ENCODE assay signal across 10 cellular contexts in genomic region chrX:53084043-53084570, GRCh38. TPM values are rescaled to one million over a fixed set of nuclear protein-coding genes. Genes with fewer than 3 reads are reported as not detected.
DNase-seq lines count a peak whose midpoint lies in the region; ATAC-seq, FAIRE-seq and TF ChIP-seq lines count a peak whose summit lies in the region.
"Had no signal": no experiment of that assay in that cellular context is flagged by ENCODE, and none has a peak within 500 bp of the region (broad histone marks: within the 10 kb centered on the region; RNA-seq: fewer than 3 reads in every experiment).

No MANE protein-coding gene starts in this region.

- peak; percentile 100 for FAIRE-seq in astrocyte (lab: Jason Lieb, UNC)

- ATAC-seq in HG02678 (IDR thresholded peaks at IDR 0.05; ENCODE audit: unreplicated experiment): no peak

- H3K79me1 ChIP-seq in mesenchymal stem cell (replicated peaks; ENCODE audit: low read length, poor library complexity, severe bottlenecking): peaks cover 7% of the 10 kb centered on the region

- H3K4me1 Mint-ChIP-seq in MCF 10A (ENCODE audit: insufficient read depth, unreplicated experiment) (peaks cover 45% of the 10 kb centered on the region), astrocyte (ENCODE audit: low read depth, unreplicated experiment) (peaks cover 25% of the 10 kb centered on the region)

- no peak overlapping the region for H3K9ac ChIP-seq in mammary epithelial cell (ENCODE audit: insufficient read depth, low read length)
- peak overlapping the region; percentile 43 for H3K9ac ChIP-seq in astrocyte (ENCODE audit: low read length)
- peak overlapping the region; percentile 85 for H3K9ac ChIP-seq in mesenchymal stem cell (ENCODE audit: low read length)

- H3K27me3 Mint-ChIP-seq in MCF 10A (ENCODE audit: insufficient read depth, unreplicated experiment): peaks cover 84% of the 10 kb centered on the region
- H3K27me3 Mint-ChIP-seq in astrocyte (ENCODE audit: low read depth, unreplicated experiment): no peaks in the 10 kb centered on the region

- H3K27me3 ChIP-seq in mammary epithelial cell (ENCODE audit: insufficient read depth, low read length): no peaks in the 10 kb centered on the region
- H3K27me3 ChIP-seq in astrocyte (ENCODE audit: insufficient read depth, low read length): no peaks in the 10 kb centered on the region
- peaks cover 0 to 23% of the 10 kb centered on the region in 2 experiments for H3K27me3 ChIP-seq in mesenchymal stem cell (ENCODE audit: control insufficient read depth in 1 of 2, insufficient read depth in 1 of 2, low read length in 2 of 2)
- H3K27me3 ChIP-seq in transverse colon: no peaks in the 10 kb centered on the region

- no peak overlapping the region for H2BK12ac ChIP-seq in mesenchymal stem cell (ENCODE audit: low read length in 2 of 2)

- no peak overlapping the region for H3K4me2 ChIP-seq in mammary epithelial cell (ENCODE audit: insufficient read depth, low read depth, low read length)
- H3K4me2 ChIP-seq in astrocyte (ENCODE audit: low read length): peak overlapping the region; percentile 98
- no peak overlapping the region for H3K4me2 ChIP-seq in mesenchymal stem cell (ENCODE audit: low read length, poor library complexity, severe bottlenecking)

- POLR2A ChIA-PET in MCF 10A (lab: Yijun Ruan, JAX) (no interaction called here), HEK293T (lab: Yijun Ruan, JAX) (no interaction called here)

- H3K4ac ChIP-seq in mesenchymal stem cell (ENCODE audit: low read depth in 1 of 2, low read length in 2 of 2): no peak overlapping the region

- no peak overlapping the region for H2BK5ac ChIP-seq in mesenchymal stem cell (ENCODE audit: low read depth, low read length, poor library complexity, severe bottlenecking)

- dilution Hi-C loops in mammary epithelial cell (cut with HindIII; ENCODE audit: low sequenced_read_pairs): no loop called here

- peaks cover 18% of the 10 kb centered on the region for H3K4me1 ChIP-seq in mammary epithelial cell (ENCODE audit: insufficient read depth, low read length)
- H3K4me1 ChIP-seq in astrocyte (ENCODE audit: insufficient read depth, low read length): peaks cover 20% of the 10 kb centered on the region
- H3K4me1 ChIP-seq in mesenchymal stem cell (ENCODE audit: control insufficient read depth, insufficient read depth, low read depth, low read length): peaks cover 17% of the 10 kb centered on the region
- peaks cover 0 to 20% (median 5%) of the 10 kb centered on the region in 4 donors for H3K4me1 ChIP-seq in transverse colon

- BruUV-seq in MCF 10A (replicated peaks; lab: Mats Ljungman, UMichigan): no TSS peak
- no TSS peak for BruUV-seq in mammary epithelial cell (replicated peaks; lab: Mats Ljungman, UMichigan)

- TF ChIP-seq POLR2A in transverse colon (IDR thresholded peaks at IDR 0.05): no peak

- H4K8ac ChIP-seq in mesenchymal stem cell (ENCODE audit: low read length): no peak overlapping the region

- H3K4me3 ChIP-seq in mammary epithelial cell (replicated peaks in 1 of 3; ENCODE audit: insufficient read depth in 1 of 3, low read depth in 2 of 3, low read length in 3 of 3) (no peak overlapping the region), astrocyte (ENCODE audit: insufficient read depth, low read depth, low read length) (peak overlapping the region; percentile 33), mesenchymal stem cell (ENCODE audit: insufficient read depth in 1 of 2, low read depth in 1 of 2, low read length in 2 of 2) (peak overlapping the region in 1 of 2 experiments; percentile 78), transverse colon (peak overlapping the region in 1 of 4 donors; percentile 82)

- 71% methylated on average over 4 of the region's 4 CpGs for WGBS in mammary epithelial cell (ENCODE audit: low coverage, missing lambda C conversion rate)
- WGBS in mesenchymal stem cell: 89% methylated on average over 4 of the region's 4 CpGs
- WGBS in transverse colon (ENCODE audit: low coverage in 1 of 2), 2 donors: 60% methylated on average over 4 of the region's 4 CpGs; no CpG with 5 or more reads in 1 of the 2 donors

- H3K79me2 ChIP-seq in mammary epithelial cell (ENCODE audit: insufficient read depth, low read length) (peaks cover 8% of the 10 kb centered on the region), astrocyte (ENCODE audit: insufficient read depth, low read length) (peaks cover 38% of the 10 kb centered on the region)

- H3K36me3 Mint-ChIP-seq in MCF 10A (ENCODE audit: insufficient read depth, unreplicated experiment) (peaks cover 57% of the 10 kb centered on the region), astrocyte (ENCODE audit: low read depth, unreplicated experiment) (peaks cover 10% of the 10 kb centered on the region)

- intact Hi-C loops in MCF 10A (cut with micrococcal nuclease) (no loop called here), mammary epithelial cell (cut with micrococcal nuclease) (no loop called here), transverse colon (cut with DNase I; ENCODE audit: low total_unique reads) (no loop called here)

- TF ChIP-seq CTCF in MCF 10A (IDR thresholded peaks at IDR 0.05; ENCODE audit: unreplicated experiment): no peak
- no peak for TF ChIP-seq CTCF in mammary epithelial cell (conservative IDR thresholded peaks at IDR 0.05 in 1 of 2, IDR thresholded peaks at IDR 0.05 in 1 of 2; ENCODE audit: extremely low read depth in 1 of 2, insufficient read depth in 1 of 2, low read depth in 1 of 2, low read length in 2 of 2)
- TF ChIP-seq CTCF in astrocyte (IDR thresholded peaks at IDR 0.05; ENCODE audit: insufficient read depth, low read depth, low read length): no peak
- TF ChIP-seq CTCF in transverse colon (IDR thresholded peaks at IDR 0.05): no peak

- CTCF ChIA-PET in MCF 10A (lab: Yijun Ruan, JAX) (interaction anchor here (1.0 kb wide), 1 partner anchor 15 kb away, joined by 3 read pairs; no protein-coding TSS in a partner anchor), mammary epithelial cell (lab: Charles Lee; ENCODE audit: low non-redundant PET) (no interaction called here), HEK293T (lab: Yijun Ruan, JAX) (no interaction called here)

- no peak overlapping the region for H3K27ac Mint-ChIP-seq in MCF 10A (ENCODE audit: low read depth, unreplicated experiment)
- no peak overlapping the region for H3K27ac Mint-ChIP-seq in astrocyte (ENCODE audit: unreplicated experiment)

- no peak overlapping the region for H4K91ac ChIP-seq in mesenchymal stem cell (ENCODE audit: low read length)

- H3K4me3 Mint-ChIP-seq in MCF 10A (ENCODE audit: unreplicated experiment) (peak overlapping the region; percentile 96), astrocyte (ENCODE audit: unreplicated experiment) (peak overlapping the region; percentile 96)

- TF ChIP-seq EP300 in transverse colon (IDR thresholded peaks at IDR 0.05; ENCODE audit: low read depth): no peak

- DNase-seq in MCF 10A (ENCODE audit: unreplicated experiment) (no peak), mammary epithelial cell (no peak), astrocyte (ENCODE audit: low read depth) (no peak), mesenchymal stem cell (peak; percentile 47), transverse colon (no peak), AML-193 (lab: John Stamatoyannopoulos, UW) (no peak), HEK293T (ENCODE audit: extremely low spot score) (no peak)
- DNase-seq: dermis blood vessel endothelial cell, NCI-H187 treated with DMSO at 0.1 percent for 48 hours had no signal

- H3K23ac ChIP-seq in mesenchymal stem cell (ENCODE audit: low read length in 2 of 2): no peak overlapping the region

- H4K20me1 ChIP-seq in mammary epithelial cell (ENCODE audit: insufficient read depth, low read length) (no peaks in the 10 kb centered on the region), astrocyte (ENCODE audit: insufficient read depth, low read length) (peaks cover 54% of the 10 kb centered on the region)

- H3K36me3 ChIP-seq in mammary epithelial cell (ENCODE audit: insufficient read depth, low read length) (peaks cover 2% of the 10 kb centered on the region), astrocyte (ENCODE audit: insufficient read depth, low read length) (peaks cover 10% of the 10 kb centered on the region), mesenchymal stem cell (ENCODE audit: control insufficient read depth in 1 of 2, insufficient read depth in 2 of 2, low read depth in 1 of 2, low read length in 2 of 2) (peaks cover 33 to 40% of the 10 kb centered on the region in 2 experiments), transverse colon (no peaks in the 10 kb centered on the region)

- in situ Hi-C loops in mammary epithelial cell (cut with MboI; ENCODE audit: low sequenced_read_pairs in 2 of 2) (no loop called here), transverse colon (cut with MboI; ENCODE audit: low pct_ligation_motif_present in 1 of 4, low pct_unique_long_range_greater_than_20kb in 1 of 4, low sequenced_read_pairs in 3 of 4) (no loop called here)

- no peak overlapping the region for H2BK15ac ChIP-seq in mesenchymal stem cell (ENCODE audit: low read depth, poor library complexity, severe bottlenecking)

- no peak overlapping the region for H3K18ac ChIP-seq in mesenchymal stem cell (ENCODE audit: low read depth in 1 of 2, low read length in 2 of 2)

- H3K27ac ChIP-seq in mammary epithelial cell (ENCODE audit: insufficient read depth, low read depth, low read length) (no peak overlapping the region), astrocyte (ENCODE audit: low read depth, low read length) (no peak overlapping the region), mesenchymal stem cell (ENCODE audit: low read length, poor library complexity, severe bottlenecking) (no peak overlapping the region), transverse colon (peak overlapping the region; percentile 89 to 95 (median 92))

- no peaks in the 10 kb centered on the region for H3K9me3 Mint-ChIP-seq in MCF 10A (ENCODE audit: unreplicated experiment)
- no peaks in the 10 kb centered on the region for H3K9me3 Mint-ChIP-seq in astrocyte (ENCODE audit: unreplicated experiment)

- no peak overlapping the region for H2BK120ac ChIP-seq in mesenchymal stem cell (ENCODE audit: low read depth, low read length)

- H3K14ac ChIP-seq in mesenchymal stem cell (ENCODE audit: low read length in 2 of 2): no peak overlapping the region

- no peak overlapping the region for H2AFZ ChIP-seq in mammary epithelial cell (ENCODE audit: low read depth, low read length)
- no peak overlapping the region for H2AFZ ChIP-seq in astrocyte (ENCODE audit: low read depth, low read length)
- no peak overlapping the region for H2AFZ ChIP-seq in mesenchymal stem cell (ENCODE audit: low read depth, low read length)

- H3K9me3 ChIP-seq in mammary epithelial cell (replicated peaks; ENCODE audit: insufficient read depth, low read length) (no peaks in the 10 kb centered on the region), astrocyte (ENCODE audit: insufficient read depth, low read depth, low read length) (no peaks in the 10 kb centered on the region), mesenchymal stem cell (ENCODE audit: control insufficient read depth, low read length) (no peaks in the 10 kb centered on the region), transverse colon (no peaks in the 10 kb centered on the region)

- no peak overlapping the region for H2AK5ac ChIP-seq in mesenchymal stem cell (ENCODE audit: low read length, severe bottlenecking)

RNA-seq across cellular contexts. Expression of gene TSPYL2, which starts 1.9 kb away (rescaled TPM):
- total RNA-seq in MCF 10A (2022): 39.3 and 41.6 TPM in 2 replicates
- 10 to 100 TPM; 13.2 to 19.5 TPM for total RNA-seq in mammary epithelial cell
- polyA plus RNA-seq in mammary epithelial cell: 8.1 TPM
- polyA minus RNA-seq in mammary epithelial cell: 3.2 TPM
- 30.7 and 31.5 TPM in 2 replicates for total RNA-seq in astrocyte
- 31.2 TPM for polyA plus RNA-seq in mesenchymal stem cell (2013, experiment 1 of 2)
- 28.6 TPM for polyA plus RNA-seq in mesenchymal stem cell (2013, experiment 2 of 2)
- total RNA-seq in transverse colon: 10 to 100 TPM; 15.7 to 41.6 (median 23.1) TPM

RNA-seq across cellular contexts. Expression of gene KANTR, which starts 9.8 kb away (rescaled TPM):
- total RNA-seq in MCF 10A (2022) (3.4 and 6.3 TPM in 2 replicates), mammary epithelial cell (1 to 10 TPM; 5.1 to 8.0 TPM), astrocyte (5.9 and 6.8 TPM in 2 replicates), transverse colon (100 to 1,000 TPM in 1 of 4 donors, 10 to 100 TPM in 3; 13.4 to 141 (median 17.9) TPM)
- polyA plus RNA-seq in mammary epithelial cell: 1.6 TPM
- polyA minus RNA-seq in mammary epithelial cell: 9.5 TPM
- 2.6 TPM for polyA plus RNA-seq in mesenchymal stem cell (2013, experiment 1 of 2)
- 2.6 TPM for polyA plus RNA-seq in mesenchymal stem cell (2013, experiment 2 of 2)

RNA-seq across cellular contexts. Expression of gene GPR173, which starts 35.5 kb away (rescaled TPM):
- total RNA-seq in MCF 10A (2022) (1.3 TPM in 2 replicates), mammary epithelial cell (1 to 10 TPM in 1 of 2 donors, under 1 TPM in 1; 0.56 to 1.7 TPM), astrocyte (8.1 and 8.2 TPM in 2 replicates), transverse colon (1 to 10 TPM in 2 of 4 donors, under 1 TPM in 2; 0.27 to 5.2 (median 1.1) TPM)
- polyA plus RNA-seq in mammary epithelial cell: 0.23 TPM
- 0.10 TPM for polyA minus RNA-seq in mammary epithelial cell
- 2.8 TPM for polyA plus RNA-seq in mesenchymal stem cell (2013, experiment 1 of 2)
- 3.0 TPM for polyA plus RNA-seq in mesenchymal stem cell (2013, experiment 2 of 2)

Comparison
In these comparisons a context has a peak if more than half of its experiments do, and no peak if none do; other contexts are left out.
1. H3K27ac ChIP-seq: peak in transverse colon (4 of 4); none in mammary epithelial cell (single experiment), astrocyte (single experiment) and mesenchymal stem cell (single experiment).